13 cellular contexts compared by ENCODE assay signal in genomic region chr1:15757016-15757543, GRCh38. TPM values are rescaled to one million over a fixed set of nuclear protein-coding genes. Genes with fewer than 3 reads are reported as not detected.
DNase-seq lines count a peak whose midpoint lies in the region; ATAC-seq and TF ChIP-seq lines count a peak whose summit lies in the region.
"Had no signal": no experiment of that assay in that cellular context is flagged by ENCODE, and none has a peak within 500 bp of the region (broad histone marks: within the 10 kb centered on the region; RNA-seq: fewer than 3 reads in every experiment).

No MANE protein-coding gene starts in this region.

- H3K9me3 Mint-ChIP-seq in HFFc6 (no peaks in the 10 kb centered on the region), WTC11 (0 out of 2 replicates have a peak, but pooled peaks cover 3% of the 10 kb centered on the region)

- H3K9ac ChIP-seq in skeletal muscle satellite cell (ENCODE audit: low read depth, low read length): no peak overlapping the region

- POLR2A ChIA-PET in WTC11 (lab: Charles Lee): interaction anchor here (0.6 to 1.3 kb wide), 5 partner anchors 11 to 272 kb away, joined by 3 to 6 read pairs (median 3); partner anchors contain the start of gene TMEM82

- no peaks in the 10 kb centered on the region for H3K36me3 Mint-ChIP-seq in HFFc6 (ENCODE audit: low read depth)
- H3K36me3 Mint-ChIP-seq in WTC11: no peaks in the 10 kb centered on the region

- no peaks in the 10 kb centered on the region for H3K9me3 ChIP-seq in skeletal muscle satellite cell (replicated peaks; ENCODE audit: low read length)

- peaks cover 42% of the 10 kb centered on the region for H3K4me1 Mint-ChIP-seq in HFFc6 (ENCODE audit: low read depth)
- peaks cover 40% of the 10 kb centered on the region for H3K4me1 Mint-ChIP-seq in WTC11

- no peaks in the 10 kb centered on the region; the same call in 1 of the 2 replicates for H3K27me3 Mint-ChIP-seq in HFFc6 (ENCODE audit: insufficient read depth)
- H3K27me3 Mint-ChIP-seq in WTC11 (ENCODE audit: low read depth): no peaks in the 10 kb centered on the region; the same call in 1 of the 2 replicates

- no peak for ATAC-seq in WTC11

- TF ChIP-seq CTCF in HFFc6 (IDR thresholded peaks at IDR 0.05): no peak
- TF ChIP-seq CTCF in WTC11 (IDR thresholded peaks at IDR 0.05): no peak

- no peaks in the 10 kb centered on the region for H3K36me3 ChIP-seq in skeletal muscle satellite cell (ENCODE audit: insufficient read depth, low read length)
- H3K36me3 ChIP-seq: brain microvascular endothelial cell, WERI-Rb-1 had no signal

- peak overlapping the region; percentile 68 for H3K4me2 ChIP-seq in skeletal muscle satellite cell (ENCODE audit: low read length)

- no peaks in the 10 kb centered on the region for H3K27me3 ChIP-seq in skeletal muscle satellite cell (ENCODE audit: control insufficient read depth, insufficient read depth, low read length)
- H3K27me3 ChIP-seq: brain microvascular endothelial cell had no signal

- H3K4me1 ChIP-seq in skeletal muscle satellite cell (ENCODE audit: control insufficient read depth, insufficient read depth, low read length): peaks cover 37% of the 10 kb centered on the region

- DNase-seq in HFFc6: no peak
- no peak for DNase-seq in WTC11 (ENCODE audit: low spot score)
- DNase-seq in iPS-NIHi11 (ENCODE audit: low spot score): peak; percentile 8
- DNase-seq in NCI-H2227 (lab: John Stamatoyannopoulos, UW; ENCODE audit: unreplicated experiment): no peak
- DNase-seq in NAMALWA (ENCODE audit: low spot score): no peak
- DNase-seq in activated naive CD4-positive, alpha-beta T cell (lab: John Stamatoyannopoulos, UW): no peak
- DNase-seq: activated T-cell treated with anti-CD3 and anti-CD28 coated beads for 4 hours, brain microvascular endothelial cell, NCI-H446, SIG-M5 had no signal

- H3K4me3 ChIP-seq in skeletal muscle satellite cell (ENCODE audit: low read length): no peak overlapping the region
- H3K4me3 ChIP-seq: GM12878 had no signal

- no peak overlapping the region; the same call in 1 of the 2 replicates for H3K27ac Mint-ChIP-seq in HFFc6
- peak overlapping the region; percentile 26; the same call in 1 of the 2 replicates for H3K27ac Mint-ChIP-seq in WTC11

- H3K4me3 Mint-ChIP-seq in HFFc6 (peak overlapping the region; percentile 79), WTC11 (peak overlapping the region; percentile 79)

- CTCF ChIA-PET in WTC11 (lab: Charles Lee): interaction anchor here (1.0 to 5.2 kb wide), 5 partner anchors 16 to 322 kb away, joined by 3 to 51 read pairs (median 4); partner anchors contain the start of gene TMEM82

TF ChIP-seq in WTC11, 78 proteins besides CTCF, POLR2A, EP300 and RAD21:
- TF ChIP-seq JAZF1 (CRISPR knock-in tag; IDR thresholded peaks at IDR 0.05) (no peak), SMAD3 (CRISPR knock-in tag; IDR thresholded peaks at IDR 0.05; ENCODE audit: borderline replicate concordance) (no peak), TP53 (CRISPR knock-in tag; IDR thresholded peaks at IDR 0.05) (0 out of 2 replicates have a peak, but pooled peaks have one; percentile 25)

RNA-seq across cellular contexts. Expression of gene FBLIM1, which starts 1.5 kb away (rescaled TPM):
- total RNA-seq in HFFc6 (2021; fragmentation: NEBNext Ultra II Directional; extraction: Animal tissue kit (Norgen Biotek cat#: 25700)): 100 to 1,000 TPM in 4 of 6 experiments, 10 to 100 TPM in 2; 98.4 to 127 (median 110) TPM
- total RNA-seq in WTC11 (2021): 70.9 to 78.3 TPM (median 76.6 TPM) in 3 replicates
- 13.1 and 13.9 TPM in 2 replicates for total RNA-seq in skeletal muscle satellite cell (2012; rRNA removed)

RNA-seq across cellular contexts. Expression of gene TMEM82, which starts 14.8 kb away (rescaled TPM):
- total RNA-seq in HFFc6 (2021; fragmentation: NEBNext Ultra II Directional; extraction: Animal tissue kit (Norgen Biotek cat#: 25700)): not detected
- total RNA-seq in WTC11 (2021): 0.48 to 1.4 TPM (median 0.94 TPM) in 3 replicates
- not detected in 2 replicates for total RNA-seq in skeletal muscle satellite cell (2012; rRNA removed)
- total RNA-seq: GM12878 had no signal

RNA-seq across cellular contexts. Expression of gene SLC25A34, which starts 21.0 kb away (rescaled TPM):
- under 1 TPM; 0.26 to 0.68 (median 0.43) TPM for total RNA-seq in HFFc6 (2021; fragmentation: NEBNext Ultra II Directional; extraction: Animal tissue kit (Norgen Biotek cat#: 25700))
- 0.82 to 2.0 TPM (median 1.1 TPM) in 3 replicates for total RNA-seq in WTC11 (2021)
- 0.44 and 1.5 TPM in 2 replicates for total RNA-seq in skeletal muscle satellite cell (2012; rRNA removed)

RNA-seq across cellular contexts. Expression of gene UQCRHL, which starts 50.4 kb away (rescaled TPM):
- 1 to 10 TPM in 5 of 6 experiments, under 1 TPM in 1; 0.75 to 1.8 (median 1.5) TPM for total RNA-seq in HFFc6 (2021; fragmentation: NEBNext Ultra II Directional; extraction: Animal tissue kit (Norgen Biotek cat#: 25700))
- total RNA-seq in WTC11 (2021): 2.6 to 3.8 TPM (median 2.7 TPM) in 3 replicates
- 1.0 and 1.1 TPM in 2 replicates for total RNA-seq in skeletal muscle satellite cell (2012; rRNA removed)
